In genomic region chr5:141359790-141360426, GRCh38 we compare ENCODE assay signal across 9 cellular contexts. TPM values are rescaled to one million over a fixed set of nuclear protein-coding genes. Genes with fewer than 3 reads are reported as not detected.
DNase-seq lines count a peak whose midpoint lies in the region; ATAC-seq and TF ChIP-seq lines count a peak whose summit lies in the region.
"Had no signal": no experiment of that assay in that cellular context is flagged by ENCODE, and none has a peak within 500 bp of the region (broad histone marks: within the 10 kb centered on the region; RNA-seq: fewer than 3 reads in every experiment).

Gene PCDHGB2, plus strand, starts transcription at chr5:141359994. Its CDS starts 142 bp downstream, at chr5:141360136.

- H3K27ac ChIP-seq in SK-N-MC (no peak within 1 kb of the TSS), fibroblast of lung (ENCODE audit: insufficient read depth, low read length) (no peak within 1 kb of the TSS)
- H3K27ac ChIP-seq: A549 had no signal

- H3K36me3 ChIP-seq in SK-N-MC (ENCODE audit: insufficient read depth, low read length) (no peaks in the 10 kb centered on the region), fibroblast of lung (ENCODE audit: control insufficient read depth, insufficient read depth, low read length) (no peaks in the 10 kb centered on the region)

- H3K4me3 ChIP-seq in SK-N-MC, result peak within 1 kb of the TSS; percentile 49
- H3K4me3 ChIP-seq in fibroblast of lung (replicated peaks in 1 of 4; ENCODE audit: control extremely low read depth in 1 of 4, insufficient read depth in 1 of 4, low read depth in 3 of 4, low read length in 4 of 4), result peak within 1 kb of the TSS; percentile 20 to 58 (median 40)
- H3K4me3 ChIP-seq: A549 had no signal

- no peak within 1 kb of the TSS for H3K4me2 ChIP-seq in fibroblast of lung (ENCODE audit: extremely low read depth, insufficient read depth, low read length)
- H3K4me2 ChIP-seq: A549 had no signal

- no peak within 1 kb of the TSS for H2AFZ ChIP-seq in fibroblast of lung (ENCODE audit: low read length)

- H3K9ac ChIP-seq in SK-N-MC (ENCODE audit: insufficient read length) (no peak within 1 kb of the TSS), fibroblast of lung (ENCODE audit: insufficient read depth, low read length) (no peak within 1 kb of the TSS)

- ATAC-seq in HG03066 (IDR thresholded peaks at IDR 0.05; ENCODE audit: low read depth, unreplicated experiment) (peak; percentile 64), HG02571 (IDR thresholded peaks at IDR 0.05; ENCODE audit: unreplicated experiment) (no peak)
- ATAC-seq: A549 had no signal

- no peaks in the 10 kb centered on the region for H3K79me2 ChIP-seq in fibroblast of lung (ENCODE audit: control insufficient read depth, insufficient read depth, low read length)

- TF ChIP-seq CTCF in fibroblast of lung (conservative IDR thresholded peaks at IDR 0.05 in 1 of 2, IDR thresholded peaks at IDR 0.05 in 1 of 2; ENCODE audit: low read depth in 1 of 2, low read length in 2 of 2), result peak; percentile 48 to 61

- no peaks in the 10 kb centered on the region for H3K4me1 ChIP-seq in fibroblast of lung (ENCODE audit: control insufficient read depth, extremely low read depth, insufficient read depth, low read length)
- H3K4me1 ChIP-seq: A549 had no signal

- H3K9me3 ChIP-seq in SK-N-MC (ENCODE audit: low read depth, low read length) (peaks cover 5% of the 10 kb centered on the region; the same call in 1 of the 2 replicates), fibroblast of lung (ENCODE audit: control insufficient read depth, insufficient read depth, low read depth, low read length) (peaks cover 3% of the 10 kb centered on the region)

- DNase-seq in DMS 273 (lab: John Stamatoyannopoulos, UW; ENCODE audit: unreplicated experiment) (peak; percentile 11), DMS 273 treated with DMSO at 0.1 percent for 48 hours (lab: John Stamatoyannopoulos, UW) (no peak), SK-N-MC (ENCODE audit: low read depth, low spot score) (no peak), fibroblast of lung (ENCODE audit: low read depth in 2 of 2) (peak; percentile 43 to 65), retina (peak; percentile 15), NCI-H2107 treated with DMSO at 0.1 percent for 48 hours (lab: John Stamatoyannopoulos, UW; ENCODE audit: unreplicated experiment) (no peak)

- peaks cover 21% of the 10 kb centered on the region for H3K27me3 ChIP-seq in fibroblast of lung (ENCODE audit: control insufficient read depth, insufficient read depth, low read length)

- H4K20me1 ChIP-seq in fibroblast of lung (ENCODE audit: control insufficient read depth, extremely low read depth, insufficient read depth, low read length), result no peaks in the 10 kb centered on the region

RNA-seq across cellular contexts. Expression of gene PCDHGB2, which starts in this region (rescaled TPM):
- total RNA-seq in fibroblast of lung, result 3.1 and 4.6 TPM in 2 replicates
- 2.3 and 5.7 TPM in 2 replicates for polyA plus RNA-seq in fibroblast of lung
- polyA plus RNA-seq in fibroblast of lung (2012), result 1.7 and 5.4 TPM in 2 replicates
- polyA minus RNA-seq in fibroblast of lung (ENCODE audit: low replicate concordance), result 2.6 and 11.2 TPM in 2 replicates

Comparison
In these comparisons a context has a peak if more than half of its experiments do, and no peak if none do; other contexts are left out.
1. DNase-seq: peak in DMS 273 (single experiment), fibroblast of lung (2 of 2) and retina (single experiment); none in DMS 273 treated with DMSO at 0.1 percent for 48 hours (single experiment), SK-N-MC (single experiment) and NCI-H2107 treated with DMSO at 0.1 percent for 48 hours (single experiment).